Comparison of ENCODE assay signal across 12 cellular contexts in genomic region chr10:5876181-5876768, GRCh38. TPM values are rescaled to one million over a fixed set of nuclear protein-coding genes. Genes with fewer than 3 reads are reported as not detected.
DNase-seq lines count a peak whose midpoint lies in the region; TF ChIP-seq lines count a peak whose summit lies in the region.
"Had no signal": no experiment of that assay in that cellular context is flagged by ENCODE, and none has a peak within 500 bp of the region (broad histone marks: within the 10 kb centered on the region; RNA-seq: fewer than 3 reads in every experiment).

No MANE protein-coding gene starts in this region.

- H3K36me3 ChIP-seq in uterus = no peaks in the 10 kb centered on the region

- no peaks in the 10 kb centered on the region for H3K9me3 ChIP-seq in uterus

- H3K4me3 ChIP-seq in astrocyte of the cerebellum (ENCODE audit: low read depth, low read length) (no peak overlapping the region), uterus (no peak overlapping the region)
- H3K4me3 ChIP-seq: dorsolateral prefrontal cortex had no signal

- no peaks in the 10 kb centered on the region for H3K4me1 ChIP-seq in uterus

- TF ChIP-seq CTCF in astrocyte of the cerebellum (IDR thresholded peaks at IDR 0.05; ENCODE audit: low read depth, low read length, missing control alignments) = no peak
- no peak for TF ChIP-seq CTCF in uterus (IDR thresholded peaks at IDR 0.05)

- H3K27me3 ChIP-seq in uterus = no peaks in the 10 kb centered on the region
- H3K27me3 ChIP-seq: dorsolateral prefrontal cortex had no signal

- intact Hi-C loops in uterus (cut with DNase I; ENCODE audit: low total_unique reads) = no loop called here

- peak overlapping the region; percentile 47 to 62 for H3K27ac ChIP-seq in uterus
- H3K27ac ChIP-seq: 22Rv1 had no signal

- TF ChIP-seq POLR2A in uterus (IDR thresholded peaks at IDR 0.05) = no peak

- in situ Hi-C loops in astrocyte of the cerebellum (cut with HindIII; ENCODE audit: low sequenced_read_pairs) = loop anchor here (5.0 kb wide), 1 partner anchor 64 kb away; the partner anchor contains the start of gene GDI2

- DNase-seq in DMS53 (lab: John Stamatoyannopoulos, UW) (peak; percentile 19), DMS53 treated with DMSO at 0.1 percent for 48 hours (lab: John Stamatoyannopoulos, UW; ENCODE audit: unreplicated experiment) (no peak), astrocyte of the cerebellum (ENCODE audit: low read depth) (peak; percentile 71), kidney tubule cell (ENCODE audit: low spot score) (peak; percentile 31), uterus (no peak), COLO829 (ENCODE audit: low spot score) (no peak), HPDE6-E6E7 (ENCODE audit: extremely low spot score) (no peak)
- DNase-seq in central memory CD4-positive, alpha-beta T cell = no peak
- DNase-seq: activated naive CD4-positive, alpha-beta T cell treated with Interleukin-2 at 50 U/mL for 16 hours; Karpas-422 had no signal

RNA-seq across cellular contexts. Expression of gene ANKRD16, which starts 13.4 kb away (rescaled TPM):
- total RNA-seq in uterus = 10 to 100 TPM; 11.9 to 28.4 (median 17.8) TPM

RNA-seq across cellular contexts. Expression of gene FBH1, which starts 13.8 kb away (rescaled TPM):
- total RNA-seq in uterus = 100 to 1,000 TPM in 2 of 4 donors, 10 to 100 TPM in 2; 55.0 to 119 (median 85.8) TPM

Comparison
In these comparisons a context has a peak if more than half of its experiments do, and no peak if none do; other contexts are left out.
1. DNase-seq: peak in DMS53 (single experiment), astrocyte of the cerebellum (single experiment) and kidney tubule cell (single experiment); none in DMS53 treated with DMSO at 0.1 percent for 48 hours (single experiment), uterus (0 of 2), central memory CD4-positive, alpha-beta T cell (single experiment), COLO829 (single experiment) and HPDE6-E6E7 (single experiment).